Comparison of ENCODE assay signal across 1 cellular context in the genomic region with DNA sequence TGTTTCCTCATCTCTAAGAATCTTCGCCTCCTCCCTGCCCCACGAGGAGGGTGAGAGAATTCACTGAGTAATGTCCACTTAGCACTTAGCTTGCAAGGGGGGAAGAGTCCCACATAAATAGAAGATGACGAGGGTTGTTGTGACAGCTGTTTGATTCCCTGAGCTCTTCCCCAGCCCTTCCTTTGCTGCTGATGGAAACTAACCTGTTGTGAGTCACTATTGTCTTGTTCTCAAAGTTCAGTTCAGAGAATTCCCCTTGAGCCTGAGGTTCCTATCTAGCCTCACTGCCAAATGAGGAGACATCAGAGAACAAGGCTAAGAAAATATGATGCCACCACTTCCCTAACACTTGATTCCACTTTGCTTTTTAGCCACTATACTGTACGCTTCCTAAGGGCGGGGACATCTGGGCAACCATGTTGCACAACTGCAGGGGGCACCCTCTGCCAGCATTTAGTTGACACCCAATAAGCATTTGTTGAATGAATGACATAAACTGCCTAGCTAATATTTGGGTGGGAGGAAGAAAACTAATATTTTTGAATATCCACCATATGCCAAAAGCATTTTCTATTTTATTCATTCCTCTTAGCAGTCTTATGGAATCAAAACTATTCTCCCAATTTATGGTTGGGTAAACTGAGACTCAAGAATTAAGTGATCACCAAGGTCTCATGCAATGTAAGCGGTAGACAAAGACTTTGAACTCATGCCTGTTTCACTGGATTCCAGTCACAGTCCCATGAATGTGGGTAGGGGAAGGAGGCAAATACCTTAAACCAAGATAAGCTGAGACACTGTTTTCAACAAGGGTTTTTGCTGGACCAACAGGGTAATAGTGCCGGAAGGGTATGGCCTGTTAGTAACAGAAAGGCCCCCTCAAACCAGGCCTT.
TF ChIP-seq lines count a peak whose summit lies in the region.

No MANE protein-coding gene starts in this region.

TF ChIP-seq in H1, 55 proteins besides CTCF, POLR2A, EP300 and RAD21 (continued from another document):
- TF ChIP-seq TAF1 (IDR thresholded peaks at IDR 0.05; ENCODE audit: low read depth, low read length) (no peak), EGR1 (IDR thresholded peaks at IDR 0.05; ENCODE audit: borderline replicate concordance, low read depth, low read length) (no peak), POU5F1 (IDR thresholded peaks at IDR 0.05; ENCODE audit: low read depth, low read length) (no peak), POLR2AphosphoS5 (IDR thresholded peaks at IDR 0.05; ENCODE audit: low read depth, low read length) (no peak), SP1 (IDR thresholded peaks at IDR 0.05; ENCODE audit: low read depth, low read length) (no peak), SIN3A (conservative IDR thresholded peaks at IDR 0.05 in 1 of 2, IDR thresholded peaks at IDR 0.05 in 1 of 2; ENCODE audit: low read depth in 1 of 2, low read length in 2 of 2) (no peak)
- TF ChIP-seq, protein P1, sequence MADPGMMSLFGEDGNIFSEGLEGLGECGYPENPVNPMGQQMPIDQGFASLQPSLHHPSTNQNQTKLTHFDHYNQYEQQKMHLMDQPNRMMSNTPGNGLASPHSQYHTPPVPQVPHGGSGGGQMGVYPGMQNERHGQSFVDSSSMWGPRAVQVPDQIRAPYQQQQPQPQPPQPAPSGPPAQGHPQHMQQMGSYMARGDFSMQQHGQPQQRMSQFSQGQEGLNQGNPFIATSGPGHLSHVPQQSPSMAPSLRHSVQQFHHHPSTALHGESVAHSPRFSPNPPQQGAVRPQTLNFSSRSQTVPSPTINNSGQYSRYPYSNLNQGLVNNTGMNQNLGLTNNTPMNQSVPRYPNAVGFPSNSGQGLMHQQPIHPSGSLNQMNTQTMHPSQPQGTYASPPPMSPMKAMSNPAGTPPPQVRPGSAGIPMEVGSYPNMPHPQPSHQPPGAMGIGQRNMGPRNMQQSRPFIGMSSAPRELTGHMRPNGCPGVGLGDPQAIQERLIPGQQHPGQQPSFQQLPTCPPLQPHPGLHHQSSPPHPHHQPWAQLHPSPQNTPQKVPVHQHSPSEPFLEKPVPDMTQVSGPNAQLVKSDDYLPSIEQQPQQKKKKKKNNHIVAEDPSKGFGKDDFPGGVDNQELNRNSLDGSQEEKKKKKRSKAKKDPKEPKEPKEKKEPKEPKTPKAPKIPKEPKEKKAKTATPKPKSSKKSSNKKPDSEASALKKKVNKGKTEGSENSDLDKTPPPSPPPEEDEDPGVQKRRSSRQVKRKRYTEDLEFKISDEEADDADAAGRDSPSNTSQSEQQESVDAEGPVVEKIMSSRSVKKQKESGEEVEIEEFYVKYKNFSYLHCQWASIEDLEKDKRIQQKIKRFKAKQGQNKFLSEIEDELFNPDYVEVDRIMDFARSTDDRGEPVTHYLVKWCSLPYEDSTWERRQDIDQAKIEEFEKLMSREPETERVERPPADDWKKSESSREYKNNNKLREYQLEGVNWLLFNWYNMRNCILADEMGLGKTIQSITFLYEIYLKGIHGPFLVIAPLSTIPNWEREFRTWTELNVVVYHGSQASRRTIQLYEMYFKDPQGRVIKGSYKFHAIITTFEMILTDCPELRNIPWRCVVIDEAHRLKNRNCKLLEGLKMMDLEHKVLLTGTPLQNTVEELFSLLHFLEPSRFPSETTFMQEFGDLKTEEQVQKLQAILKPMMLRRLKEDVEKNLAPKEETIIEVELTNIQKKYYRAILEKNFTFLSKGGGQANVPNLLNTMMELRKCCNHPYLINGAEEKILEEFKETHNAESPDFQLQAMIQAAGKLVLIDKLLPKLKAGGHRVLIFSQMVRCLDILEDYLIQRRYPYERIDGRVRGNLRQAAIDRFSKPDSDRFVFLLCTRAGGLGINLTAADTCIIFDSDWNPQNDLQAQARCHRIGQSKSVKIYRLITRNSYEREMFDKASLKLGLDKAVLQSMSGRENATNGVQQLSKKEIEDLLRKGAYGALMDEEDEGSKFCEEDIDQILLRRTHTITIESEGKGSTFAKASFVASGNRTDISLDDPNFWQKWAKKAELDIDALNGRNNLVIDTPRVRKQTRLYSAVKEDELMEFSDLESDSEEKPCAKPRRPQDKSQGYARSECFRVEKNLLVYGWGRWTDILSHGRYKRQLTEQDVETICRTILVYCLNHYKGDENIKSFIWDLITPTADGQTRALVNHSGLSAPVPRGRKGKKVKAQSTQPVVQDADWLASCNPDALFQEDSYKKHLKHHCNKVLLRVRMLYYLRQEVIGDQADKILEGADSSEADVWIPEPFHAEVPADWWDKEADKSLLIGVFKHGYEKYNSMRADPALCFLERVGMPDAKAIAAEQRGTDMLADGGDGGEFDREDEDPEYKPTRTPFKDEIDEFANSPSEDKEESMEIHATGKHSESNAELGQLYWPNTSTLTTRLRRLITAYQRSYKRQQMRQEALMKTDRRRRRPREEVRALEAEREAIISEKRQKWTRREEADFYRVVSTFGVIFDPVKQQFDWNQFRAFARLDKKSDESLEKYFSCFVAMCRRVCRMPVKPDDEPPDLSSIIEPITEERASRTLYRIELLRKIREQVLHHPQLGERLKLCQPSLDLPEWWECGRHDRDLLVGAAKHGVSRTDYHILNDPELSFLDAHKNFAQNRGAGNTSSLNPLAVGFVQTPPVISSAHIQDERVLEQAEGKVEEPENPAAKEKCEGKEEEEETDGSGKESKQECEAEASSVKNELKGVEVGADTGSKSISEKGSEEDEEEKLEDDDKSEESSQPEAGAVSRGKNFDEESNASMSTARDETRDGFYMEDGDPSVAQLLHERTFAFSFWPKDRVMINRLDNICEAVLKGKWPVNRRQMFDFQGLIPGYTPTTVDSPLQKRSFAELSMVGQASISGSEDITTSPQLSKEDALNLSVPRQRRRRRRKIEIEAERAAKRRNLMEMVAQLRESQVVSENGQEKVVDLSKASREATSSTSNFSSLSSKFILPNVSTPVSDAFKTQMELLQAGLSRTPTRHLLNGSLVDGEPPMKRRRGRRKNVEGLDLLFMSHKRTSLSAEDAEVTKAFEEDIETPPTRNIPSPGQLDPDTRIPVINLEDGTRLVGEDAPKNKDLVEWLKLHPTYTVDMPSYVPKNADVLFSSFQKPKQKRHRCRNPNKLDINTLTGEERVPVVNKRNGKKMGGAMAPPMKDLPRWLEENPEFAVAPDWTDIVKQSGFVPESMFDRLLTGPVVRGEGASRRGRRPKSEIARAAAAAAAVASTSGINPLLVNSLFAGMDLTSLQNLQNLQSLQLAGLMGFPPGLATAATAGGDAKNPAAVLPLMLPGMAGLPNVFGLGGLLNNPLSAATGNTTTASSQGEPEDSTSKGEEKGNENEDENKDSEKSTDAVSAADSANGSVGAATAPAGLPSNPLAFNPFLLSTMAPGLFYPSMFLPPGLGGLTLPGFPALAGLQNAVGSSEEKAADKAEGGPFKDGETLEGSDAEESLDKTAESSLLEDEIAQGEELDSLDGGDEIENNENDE (IDR thresholded peaks at IDR 0.05; ENCODE audit: insufficient replicate concordance, low read length) = no peak
